Comparison of ENCODE assay signal across 1 cellular context in genomic region chr15:67520276-67520975, GRCh38.
A peak's percentile ranks its signal among the peaks of the same experiment; 100 is the strongest.
TF ChIP-seq lines count a peak whose summit lies in the region.

No MANE protein-coding gene starts in this region.

TF ChIP-seq in HEK293, 187 proteins besides CTCF, POLR2A, EP300 and RAD21 (continued from another document):
- TF ChIP-seq TRIM28 (IDR thresholded peaks at IDR 0.05; ENCODE audit: borderline replicate concordance, low read length) (no peak), ZNF174 (tag by site-specific recombination; IDR thresholded peaks at IDR 0.05) (no peak), WT1 (tag by site-specific recombination; IDR thresholded peaks at IDR 0.05) (0 out of 2 replicates have a peak, but pooled peaks have one; percentile 63), ZNF433 (tag by site-specific recombination; IDR thresholded peaks at IDR 0.05; ENCODE audit: low read depth) (no peak), KLF17 (tag by site-specific recombination; IDR thresholded peaks at IDR 0.05) (no peak), HOXC10 (CRISPR knock-in tag; IDR thresholded peaks at IDR 0.05) (no peak), EGR2 (tag by site-specific recombination; IDR thresholded peaks at IDR 0.05; ENCODE audit: low read depth) (peak; percentile 55; the same call in 1 of the 2 replicates), SP7 (tag by site-specific recombination; IDR thresholded peaks at IDR 0.05) (peak; percentile 11; the same call in 1 of the 2 replicates), ZNF518A (tag by site-specific recombination; conservative IDR thresholded peaks at IDR 0.05; ENCODE audit: low read depth) (no peak), KLF1 (tag by site-specific recombination; IDR thresholded peaks at IDR 0.05) (no peak), SP2 (tag by site-specific recombination; IDR thresholded peaks at IDR 0.05) (no peak), ZNF549 (tag by site-specific recombination; IDR thresholded peaks at IDR 0.05) (no peak), ZNF391 (tag by site-specific recombination; IDR thresholded peaks at IDR 0.05; ENCODE audit: borderline replicate concordance, low read depth) (no peak), TCF7L2 (IDR thresholded peaks at IDR 0.05; ENCODE audit: borderline replicate concordance, low read depth, low read length) (no peak), ZNF596 (tag by site-specific recombination; IDR thresholded peaks at IDR 0.05) (no peak), ZNF223 (tag by site-specific recombination; IDR thresholded peaks at IDR 0.05) (no peak), ZFP3 (tag by site-specific recombination; IDR thresholded peaks at IDR 0.05; ENCODE audit: low read depth) (no peak), PRDM10 (tag by site-specific recombination; IDR thresholded peaks at IDR 0.05) (no peak), ZNF585B (tag by site-specific recombination; IDR thresholded peaks at IDR 0.05) (no peak), ZNF670 (tag by site-specific recombination; IDR thresholded peaks at IDR 0.05; ENCODE audit: low read depth) (no peak), ZSCAN5A (tag by site-specific recombination; IDR thresholded peaks at IDR 0.05) (no peak), ZNF514 (tag by site-specific recombination; IDR thresholded peaks at IDR 0.05) (no peak), GLIS1 (tag by site-specific recombination; IDR thresholded peaks at IDR 0.05) (no peak), ZFP37 (tag by site-specific recombination; IDR thresholded peaks at IDR 0.05) (no peak)
